ENCODE assay signal across 24 cellular contexts in the genomic region with DNA sequence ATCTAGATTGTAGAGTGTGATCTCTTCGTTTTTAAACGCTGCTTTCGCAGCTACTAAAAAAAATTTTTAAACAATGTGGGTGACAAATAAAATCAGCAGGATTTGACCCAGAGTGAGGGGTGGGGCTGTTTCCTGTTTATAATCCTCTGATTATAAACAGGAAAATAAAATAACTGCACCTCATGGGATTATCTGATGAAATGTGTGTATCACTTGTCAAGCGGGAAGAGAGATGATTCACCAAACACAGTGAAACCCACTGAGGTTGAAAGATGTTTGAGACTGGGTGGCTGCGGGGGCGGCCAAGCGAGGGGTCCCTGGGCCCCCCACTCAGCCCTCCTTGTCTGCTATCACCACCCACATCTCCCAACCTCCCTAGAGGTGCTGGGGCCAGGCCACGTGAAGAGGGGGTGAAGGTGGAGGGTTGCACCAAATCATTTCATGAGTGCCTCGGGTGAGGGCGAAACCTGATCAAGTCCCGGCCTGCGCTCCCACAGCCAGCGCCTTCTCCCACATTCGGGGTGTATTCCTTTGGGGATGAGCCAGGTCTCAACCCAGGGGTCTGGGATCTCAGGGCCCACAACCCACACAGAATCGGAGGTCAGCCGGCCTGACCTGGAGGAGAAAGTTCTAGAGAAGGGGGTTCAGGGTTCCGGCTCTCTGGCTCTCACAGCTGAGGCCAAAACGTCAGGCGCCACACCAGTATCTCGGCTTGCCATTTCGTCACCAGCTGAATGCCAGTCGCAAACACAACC.
"Had no signal": no experiment of that assay in that cellular context is flagged by ENCODE, and none has a peak within 500 bp of the region (broad histone marks: within the 10 kb centered on the region; RNA-seq: fewer than 3 reads in every experiment).

No MANE protein-coding gene starts in this region.

- H3K4me3 ChIP-seq: thoracic aorta had no signal

- H3K4me1 Mint-ChIP-seq: stimulated activated naive B cell treated with anti-CD40 and anti-IgM and Interleukin-4, amounts not matched to agents 10 μg/mL and 1 μg/mL and 100 μg/mL, for 72 hours had no signal

- H3K36me3 ChIP-seq: brain microvascular endothelial cell, thoracic aorta, WERI-Rb-1 had no signal

- FAIRE-seq: frontal cortex, TTC549 had no signal

- H3K36me3 Mint-ChIP-seq: activated CD8-positive, alpha-beta memory T cell treated with anti-CD3 and anti-CD28 coated beads, Interleukin-2, amount 10 ng/mL, durations not matched to agents 7 days and 5 days; activated naive CD4-positive, alpha-beta T cell treated with anti-CD3 and anti-CD28 coated beads, Interleukin-2, amount 50 U/mL, for 72 hours; stimulated activated naive B cell treated with anti-CD40 and anti-IgM and Interleukin-4, amounts not matched to agents 10 μg/mL and 1 μg/mL and 100 μg/mL, for 72 hours; T-cell had no signal

- H3K27me3 ChIP-seq: brain microvascular endothelial cell had no signal

- DNase-seq: activated CD4-positive, alpha-beta T cell treated with anti-CD3 and anti-CD28 coated beads, Interleukin-2, amount 10 ng/mL, durations not matched to agents 7 days and 5 days; activated CD4-positive, CD25-positive, alpha-beta regulatory T cell treated with anti-CD3 and anti-CD28 coated beads, Interleukin-2, amount 50 U/mL, for 72 hours; activated CD8-positive, alpha-beta memory T cell treated with anti-CD3 and anti-CD28 coated beads, Interleukin-2, amount 10 ng/mL, durations not matched to agents 7 days and 5 days; activated CD8-positive, alpha-beta T cell treated with anti-CD3 and anti-CD28 coated beads for 36 hours; activated T-cell treated with anti-CD3 and anti-CD28 coated beads for 4 hours; aorta; brain microvascular endothelial cell; central memory CD4-positive, alpha-beta T cell; dermis blood vessel endothelial cell; effector CD8-positive, alpha-beta T cell; erythroblast; hippocampal formation; left ventricle myocardium superior; stimulated activated CD4-positive, alpha-beta T cell treated with anti-CD3 and anti-CD28 coated beads, Interleukin-2, amount 100 ng/mL, for 48 hours; stimulated activated CD8-positive, alpha-beta memory T cell treated with anti-CD3 and anti-CD28 coated beads, Interleukin-4, amount 100 ng/mL, for 48 hours; stimulated activated naive B cell treated with anti-CD40 and anti-IgM and Interleukin-4, amounts not matched to agents 10 μg/mL and 1 μg/mL and 100 μg/mL, for 72 hours; T-cell; WERI-Rb-1 had no signal

- H3K4me3 Mint-ChIP-seq: activated CD4-positive, alpha-beta T cell treated with anti-CD3 and anti-CD28 coated beads, Interleukin-2, amount 10 ng/mL, durations not matched to agents 7 days and 5 days; activated CD8-positive, alpha-beta memory T cell treated with anti-CD3 and anti-CD28 coated beads, Interleukin-2, amount 10 ng/mL, durations not matched to agents 7 days and 5 days; activated CD8-positive, alpha-beta T cell treated with anti-CD3 and anti-CD28 coated beads for 36 hours; activated T-helper 17 cell treated with anti-CD3 and anti-CD28 coated beads, Interleukin-2, amount 50 U/mL, for 72 hours; nephron; stimulated activated naive B cell treated with anti-CD40 and anti-IgM and Interleukin-4, amounts not matched to agents 10 μg/mL and 1 μg/mL and 100 μg/mL, for 72 hours; T-cell had no signal

- H3K27ac ChIP-seq: brain microvascular endothelial cell, thoracic aorta, WERI-Rb-1 had no signal

- H3K27ac Mint-ChIP-seq: activated CD4-positive, alpha-beta T cell treated with anti-CD3 and anti-CD28 coated beads, Interleukin-2, amount 10 ng/mL, durations not matched to agents 7 days and 5 days; activated CD8-positive, alpha-beta memory T cell treated with anti-CD3 and anti-CD28 coated beads, Interleukin-2, amount 10 ng/mL, durations not matched to agents 7 days and 5 days; activated CD8-positive, alpha-beta T cell treated with anti-CD3 and anti-CD28 coated beads for 36 hours; activated naive CD4-positive, alpha-beta T cell treated with anti-CD3 and anti-CD28 coated beads, Interleukin-2, amount 50 U/mL, for 72 hours; activated T-helper 17 cell treated with anti-CD3 and anti-CD28 coated beads, Interleukin-2, amount 50 U/mL, for 72 hours; nephron; stimulated activated naive B cell treated with anti-CD40 and anti-IgM and Interleukin-4, amounts not matched to agents 10 μg/mL and 1 μg/mL and 100 μg/mL, for 72 hours; T-cell had no signal

- ATAC-seq: activated CD8-positive, alpha-beta memory T cell treated with anti-CD3 and anti-CD28 coated beads, Interleukin-2, amount 10 ng/mL, durations not matched to agents 7 days and 5 days; activated CD8-positive, alpha-beta T cell treated with anti-CD3 and anti-CD28 coated beads for 36 hours; activated naive CD4-positive, alpha-beta T cell treated with anti-CD3 and anti-CD28 coated beads, Interleukin-2, amount 50 U/mL, for 72 hours; activated T-helper 17 cell treated with anti-CD3 and anti-CD28 coated beads, Interleukin-2, amount 50 U/mL, for 72 hours; stimulated activated naive B cell treated with anti-CD40 and anti-IgM and Interleukin-4, amounts not matched to agents 10 μg/mL and 1 μg/mL and 100 μg/mL, for 72 hours; T-cell had no signal

- H3K9me3 Mint-ChIP-seq: activated CD4-positive, alpha-beta T cell treated with anti-CD3 and anti-CD28 coated beads, Interleukin-2, amount 10 ng/mL, durations not matched to agents 7 days and 5 days; activated CD8-positive, alpha-beta T cell treated with anti-CD3 and anti-CD28 coated beads for 36 hours; activated naive CD4-positive, alpha-beta T cell treated with anti-CD3 and anti-CD28 coated beads, Interleukin-2, amount 50 U/mL, for 72 hours; nephron had no signal

- H3K9me3 ChIP-seq: thoracic aorta had no signal
